ENCODE assay signal across 11 cellular contexts in the genomic region with DNA sequence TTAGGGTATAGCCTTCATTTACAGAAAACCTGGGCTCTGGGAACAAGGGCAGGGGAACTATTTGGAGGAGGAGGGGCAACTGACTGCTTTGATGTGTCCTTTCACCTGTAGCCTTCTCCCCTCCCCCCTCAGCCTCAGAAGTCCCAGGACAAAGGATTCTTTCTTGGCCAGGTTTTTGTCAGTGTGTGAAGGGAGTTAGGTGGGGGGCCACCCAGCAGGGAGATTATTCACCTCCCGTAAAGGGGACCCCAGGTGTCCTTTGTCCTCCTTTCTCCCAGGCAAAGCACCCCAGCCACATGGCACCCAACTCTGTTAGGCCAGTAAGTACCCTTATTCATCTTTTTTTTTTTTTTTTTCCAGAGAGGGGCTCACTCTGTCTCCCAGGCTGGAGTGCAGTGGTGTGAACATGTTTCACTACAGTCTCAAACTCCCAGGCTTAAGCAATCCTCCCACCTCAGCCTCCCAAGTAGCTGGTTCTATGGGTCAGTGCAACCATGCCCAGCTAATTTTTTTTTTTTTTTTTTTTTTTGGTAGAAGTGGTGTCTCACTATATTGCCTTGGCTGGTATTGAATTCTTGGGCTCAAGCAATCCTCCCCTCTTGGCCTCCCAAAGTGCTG. TPM values are rescaled to one million over a fixed set of nuclear protein-coding genes. Genes with fewer than 3 reads are reported as not detected.
A peak's percentile ranks its signal among the peaks of the same experiment; 100 is the strongest.
DNase-seq lines count a peak whose midpoint lies in the region; ATAC-seq lines count a peak whose summit lies in the region.
"Had no signal": no experiment of that assay in that cellular context is flagged by ENCODE, and none has a peak within 500 bp of the region (broad histone marks: within the 10 kb centered on the region; RNA-seq: fewer than 3 reads in every experiment).

No MANE protein-coding gene starts in this region.

- H3K79me2 ChIP-seq in trophoblast cell (ENCODE audit: control insufficient read depth, insufficient read depth, low read length, poor library complexity): no peaks in the 10 kb centered on the region

- H3K9ac ChIP-seq in ES-I3 (ENCODE audit: low read depth, low read length): peak overlapping the region; percentile 48
- H3K9ac ChIP-seq in iPS-20b (ENCODE audit: low read depth, low read length): peak overlapping the region; percentile 66
- H3K9ac ChIP-seq in trophoblast cell (ENCODE audit: low read length): no peak overlapping the region

- H3K4me3 ChIP-seq in iPS-20b (ENCODE audit: low read length) (peak overlapping the region; percentile 72), trophoblast cell (ENCODE audit: low read depth, low read length) (no peak overlapping the region)

- H3K9me3 ChIP-seq in ES-I3 (ENCODE audit: control insufficient read depth, insufficient read depth, low read length) (no peaks in the 10 kb centered on the region), iPS-20b (ENCODE audit: insufficient read depth, low read depth, low read length) (no peaks in the 10 kb centered on the region), trophoblast cell (ENCODE audit: insufficient read depth, low read depth, low read length) (no peaks in the 10 kb centered on the region)
- H3K9me3 ChIP-seq: MG63 had no signal

- H3K18ac ChIP-seq in trophoblast cell (ENCODE audit: low read length): no peak overlapping the region

- no peak overlapping the region for H3K4ac ChIP-seq in trophoblast cell (ENCODE audit: low read depth, low read length)

- no peak overlapping the region for H2BK5ac ChIP-seq in trophoblast cell (ENCODE audit: low read depth, low read length, poor library complexity)

- H3K27ac ChIP-seq in iPS-20b (ENCODE audit: low read length) (peak overlapping the region; percentile 18), trophoblast cell (ENCODE audit: low read depth, low read length) (no peak overlapping the region)

- H4K91ac ChIP-seq in trophoblast cell (ENCODE audit: low read depth, low read length): peak overlapping the region; percentile 45

- H4K12ac ChIP-seq in trophoblast cell (ENCODE audit: low read depth, low read length): no peak overlapping the region

- peak overlapping the region; percentile 46 for H3K4me2 ChIP-seq in trophoblast cell (ENCODE audit: low read length)

- H3K27me3 ChIP-seq in iPS-20b (ENCODE audit: insufficient read depth, low read length) (peaks cover 16% of the 10 kb centered on the region), trophoblast cell (ENCODE audit: insufficient read depth, low read length) (no peaks in the 10 kb centered on the region)

- no peak overlapping the region for H3K14ac ChIP-seq in trophoblast cell (ENCODE audit: low read length)

- H3K36me3 ChIP-seq in ES-I3 (ENCODE audit: insufficient read depth, low read length) (no peaks in the 10 kb centered on the region), iPS-20b (ENCODE audit: insufficient read depth, low read depth, low read length) (no peaks in the 10 kb centered on the region), trophoblast cell (ENCODE audit: control insufficient read depth in 1 of 2, insufficient read depth in 2 of 2, low read length in 2 of 2) (no peaks in the 10 kb centered on the region)
- H3K36me3 ChIP-seq: MG63 had no signal

- DNase-seq in OCI-M1 (lab: John Stamatoyannopoulos, UW): peak; percentile 71
- DNase-seq in trophoblast cell: no peak
- DNase-seq in NCI-H446 (lab: John Stamatoyannopoulos, UW): no peak
- no peak for DNase-seq in HuH-7.5 (ENCODE audit: low spot score)
- no peak for DNase-seq in NCI-H510A (lab: John Stamatoyannopoulos, UW)
- DNase-seq: stimulated activated naive CD8-positive, alpha-beta T cell treated with anti-CD3 and anti-CD28 coated beads, Interleukin-15, amount 100 ng/mL, for 72 hours; T1000 had no signal

- WGBS in trophoblast cell (ENCODE audit: extremely low coverage, insufficient coverage, insufficient read length): no CpG with 5 or more reads among the region's 1 CpG

- no peak overlapping the region for H3K23ac ChIP-seq in trophoblast cell (ENCODE audit: low read length)

- H2BK12ac ChIP-seq in trophoblast cell (ENCODE audit: low read length): no peak overlapping the region

- no peak overlapping the region for H2AFZ ChIP-seq in trophoblast cell (ENCODE audit: insufficient read depth, low read length, poor library complexity)

- peak overlapping the region; percentile 25 for H4K8ac ChIP-seq in trophoblast cell (ENCODE audit: low read depth, low read length)

- H3K4me1 ChIP-seq in ES-I3 (ENCODE audit: insufficient read depth, low read length): peaks cover 34% of the 10 kb centered on the region
- peaks cover 35% of the 10 kb centered on the region for H3K4me1 ChIP-seq in iPS-20b (ENCODE audit: insufficient read depth, low read length)
- H3K4me1 ChIP-seq in trophoblast cell (ENCODE audit: control insufficient read depth in 1 of 2, insufficient read depth in 2 of 2, low read length in 2 of 2): peaks cover 18 to 19% of the 10 kb centered on the region in 2 experiments

- peaks cover 5% of the 10 kb centered on the region for H3K79me1 ChIP-seq in trophoblast cell (ENCODE audit: low read length)

- ATAC-seq in HG02678 (IDR thresholded peaks at IDR 0.05; ENCODE audit: unreplicated experiment): no peak

- H2AK5ac ChIP-seq in trophoblast cell (ENCODE audit: low read length): no peak overlapping the region

- peak overlapping the region; percentile 1 for H2BK120ac ChIP-seq in trophoblast cell (ENCODE audit: insufficient read depth, low read length, poor library complexity)

RNA-seq across cellular contexts. Expression of a gene that starts 0.7 kb away (rescaled TPM):
- 0.92 and 0.97 TPM in 2 replicates for polyA plus RNA-seq in trophoblast cell (2013)

RNA-seq across cellular contexts. Expression of a gene that starts 21.0 kb away (rescaled TPM):
- 1,483 and 1,624 TPM in 2 replicates for polyA plus RNA-seq in trophoblast cell (2013)

RNA-seq across cellular contexts. Expression of a gene that starts 21.6 kb away (rescaled TPM):
- 58.3 and 62.0 TPM in 2 replicates for polyA plus RNA-seq in trophoblast cell (2013)

RNA-seq across cellular contexts. Expression of a gene that starts 23.4 kb away (rescaled TPM):
- polyA plus RNA-seq in trophoblast cell (2013): 133 and 138 TPM in 2 replicates
